Comparison of ENCODE assay signal across 10 cellular contexts in the genomic region with DNA sequence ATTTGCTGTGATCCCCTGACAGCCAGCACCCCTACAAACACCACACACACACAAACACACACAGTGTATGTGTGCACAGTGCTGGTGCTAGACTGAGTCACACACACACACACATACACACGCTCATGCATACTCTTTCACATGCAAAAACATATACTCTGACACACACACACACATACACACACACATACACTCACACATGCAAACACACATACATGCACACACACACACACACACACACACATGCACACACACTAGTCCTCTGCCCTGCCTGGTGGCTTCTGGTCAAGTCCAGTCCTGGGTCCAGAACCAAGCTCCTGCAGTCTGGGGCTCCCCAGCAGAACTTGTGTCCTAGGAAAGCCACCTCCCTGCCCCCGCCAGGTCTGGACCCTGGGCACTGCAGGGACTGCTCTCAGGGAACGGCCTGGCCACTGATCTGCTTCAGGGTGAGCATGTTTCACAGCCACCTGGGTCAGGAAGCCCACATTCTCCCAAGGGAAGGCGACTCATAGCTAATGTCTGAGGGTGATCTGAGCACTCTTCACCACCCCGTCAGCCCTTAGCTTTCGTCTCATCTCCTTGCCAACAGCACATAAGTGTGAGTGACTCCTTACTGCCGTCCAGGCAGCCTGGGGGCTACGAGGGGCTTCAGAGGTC.
DNase-seq lines count a peak whose midpoint lies in the region; ATAC-seq and TF ChIP-seq lines count a peak whose summit lies in the region.
"Had no signal": no experiment of that assay in that cellular context is flagged by ENCODE, and none has a peak within 500 bp of the region (broad histone marks: within the 10 kb centered on the region; RNA-seq: fewer than 3 reads in every experiment).

No MANE protein-coding gene starts in this region.

- peak overlapping the region; percentile 24 for H3K4me3 ChIP-seq in fibroblast of mammary gland (ENCODE audit: control insufficient read depth, low read depth, low read length)
- H3K4me3 ChIP-seq: thoracic aorta had no signal

- H3K4me1 Mint-ChIP-seq in stimulated activated effector memory CD8-positive, alpha-beta T cell treated with anti-CD3 and anti-CD28 coated beads, Interleukin-12 subunit alpha, Interleukin-12 subunit beta, amount 100 ng/mL, for 72 hours = no peaks in the 10 kb centered on the region
- H3K4me1 Mint-ChIP-seq: activated CD4-positive, alpha-beta T cell treated with anti-CD3 and anti-CD28 coated beads, Interleukin-2, amount 10 ng/mL, durations not matched to agents 7 days and 5 days had no signal

- no peak overlapping the region for H3K4me3 Mint-ChIP-seq in stimulated activated effector memory CD8-positive, alpha-beta T cell treated with anti-CD3 and anti-CD28 coated beads, Interleukin-12 subunit alpha, Interleukin-12 subunit beta, amount 100 ng/mL, for 72 hours
- H3K4me3 Mint-ChIP-seq: activated CD4-positive, alpha-beta T cell treated with anti-CD3 and anti-CD28 coated beads, Interleukin-2, amount 10 ng/mL, durations not matched to agents 7 days and 5 days had no signal

- H3K36me3 Mint-ChIP-seq in stimulated activated effector memory CD8-positive, alpha-beta T cell treated with anti-CD3 and anti-CD28 coated beads, Interleukin-12 subunit alpha, Interleukin-12 subunit beta, amount 100 ng/mL, for 72 hours = no peaks in the 10 kb centered on the region

- H3K27ac Mint-ChIP-seq in stimulated activated effector memory CD8-positive, alpha-beta T cell treated with anti-CD3 and anti-CD28 coated beads, Interleukin-12 subunit alpha, Interleukin-12 subunit beta, amount 100 ng/mL, for 72 hours = no peak overlapping the region
- H3K27ac Mint-ChIP-seq: activated CD4-positive, alpha-beta T cell treated with anti-CD3 and anti-CD28 coated beads, Interleukin-2, amount 10 ng/mL, durations not matched to agents 7 days and 5 days had no signal

- peak; percentile 11 for ATAC-seq in stimulated activated effector memory CD8-positive, alpha-beta T cell treated with anti-CD3 and anti-CD28 coated beads, Interleukin-12 subunit alpha, Interleukin-12 subunit beta, amount 100 ng/mL, for 72 hours

- TF ChIP-seq CTCF in fibroblast of mammary gland (conservative IDR thresholded peaks at IDR 0.05; ENCODE audit: control insufficient read depth, insufficient read depth, low read depth, low read length) = no peak

- DNase-seq in GM03348 (ENCODE audit: low spot score) (peak; percentile 71), RPMI7951 (ENCODE audit: low read depth) (peak; percentile 81), fibroblast of mammary gland (ENCODE audit: low read depth) (peak; percentile 94), ecto neural progenitor cell (ENCODE audit: low spot score) (no peak), NOMO-1 treated with DMSO at 0.1 percent for 48 hours (lab: John Stamatoyannopoulos, UW; ENCODE audit: unreplicated experiment) (no peak)
- no peak for DNase-seq in stimulated activated effector memory CD8-positive, alpha-beta T cell treated with anti-CD3 and anti-CD28 coated beads, Interleukin-12 subunit alpha, Interleukin-12 subunit beta, amount 100 ng/mL, for 72 hours (ENCODE audit: low spot score in 2 of 2)
- no peak for DNase-seq in activated naive CD4-positive, alpha-beta T cell (lab: John Stamatoyannopoulos, UW)
- no peak for DNase-seq in activated CD4-positive, CD25-positive, alpha-beta regulatory T cell treated with anti-CD3 and anti-CD28 coated beads, Interleukin-2, amount 50 U/mL, for 72 hours
- DNase-seq: activated CD4-positive, alpha-beta T cell treated with anti-CD3 and anti-CD28 coated beads, Interleukin-2, amount 10 ng/mL, durations not matched to agents 7 days and 5 days had no signal

- H3K9me3 Mint-ChIP-seq in stimulated activated effector memory CD8-positive, alpha-beta T cell treated with anti-CD3 and anti-CD28 coated beads, Interleukin-12 subunit alpha, Interleukin-12 subunit beta, amount 100 ng/mL, for 72 hours = peaks cover 3% of the 10 kb centered on the region
- H3K9me3 Mint-ChIP-seq: activated CD4-positive, alpha-beta T cell treated with anti-CD3 and anti-CD28 coated beads, Interleukin-2, amount 10 ng/mL, durations not matched to agents 7 days and 5 days had no signal

Comparison
In these comparisons a context has a peak if more than half of its experiments do, and no peak if none do; other contexts are left out.
1. DNase-seq: peak in GM03348 (single experiment), RPMI7951 (single experiment) and fibroblast of mammary gland (single experiment); none in stimulated activated effector memory CD8-positive, alpha-beta T cell treated with anti-CD3 and anti-CD28 coated beads, Interleukin-12 subunit alpha, Interleukin-12 subunit beta, amount 100 ng/mL, for 72 hours (0 of 2), activated naive CD4-positive, alpha-beta T cell (0 of 4), ecto neural progenitor cell (single experiment), activated CD4-positive, CD25-positive, alpha-beta regulatory T cell treated with anti-CD3 and anti-CD28 coated beads, Interleukin-2, amount 50 U/mL, for 72 hours (single experiment) and NOMO-1 treated with DMSO at 0.1 percent for 48 hours (single experiment).